In genomic region chr2:46952171-46952570, GRCh38 we compare ENCODE assay signal across 18 cellular contexts. TPM values are rescaled to one million over a fixed set of nuclear protein-coding genes. Genes with fewer than 3 reads are reported as not detected.
DNase-seq lines count a peak whose midpoint lies in the region; ATAC-seq and TF ChIP-seq lines count a peak whose summit lies in the region.
"Had no signal": no experiment of that assay in that cellular context is flagged by ENCODE, and none has a peak within 500 bp of the region (broad histone marks: within the 10 kb centered on the region; RNA-seq: fewer than 3 reads in every experiment).

No MANE protein-coding gene starts in this region.

- H3K27ac Mint-ChIP-seq in CD14-positive monocyte (peak overlapping the region in 5 of 7 donors; percentile 4 to 88 (median 72)), Calu3 (ENCODE audit: unreplicated experiment) (no peak overlapping the region)
- H3K27ac Mint-ChIP-seq in activated T-helper 17 cell treated with anti-CD3 and anti-CD28 coated beads, Interleukin-2, amount 50 U/mL, for 72 hours, result peak overlapping the region; percentile 60
- no peak overlapping the region for H3K27ac Mint-ChIP-seq in activated T-cell treated with anti-CD3 and anti-CD28 coated beads, Interleukin-2, amount 50 U/mL, for 24 hours
- H3K27ac Mint-ChIP-seq: CD4-positive, alpha-beta T cell had no signal

- H3K4me1 ChIP-seq in BLaER1, result peaks cover 66% of the 10 kb centered on the region
- peaks cover 5 to 10% of the 10 kb centered on the region in 2 experiments for H3K4me1 ChIP-seq in neutrophil (ENCODE audit: control insufficient read depth in 1 of 2, insufficient read depth in 1 of 2, low read depth in 1 of 2, low read length in 1 of 2)

- CTCF ChIA-PET in Calu3 (lab: Charles Lee), result no interaction called here

- no peaks in the 10 kb centered on the region for H3K9me3 ChIP-seq in BLaER1
- H3K9me3 ChIP-seq in neutrophil, result no peaks in the 10 kb centered on the region
- H3K9me3 ChIP-seq: Caco-2 had no signal

- no peak overlapping the region for H3K9ac ChIP-seq in BLaER1

- H3K27ac ChIP-seq in BLaER1 (peak overlapping the region; percentile 27; the same call in 1 of the 2 replicates), neutrophil (peak overlapping the region; percentile 45)

- no peak overlapping the region for H3K4me2 ChIP-seq in BLaER1

- H3K36me3 Mint-ChIP-seq in CD14-positive monocyte (peaks cover 73 to 94% of the 10 kb centered on the region in 2 donors), Calu3 (ENCODE audit: insufficient read depth, unreplicated experiment) (peaks cover 25% of the 10 kb centered on the region)
- peaks cover 77% of the 10 kb centered on the region for H3K36me3 Mint-ChIP-seq in activated T-helper 17 cell treated with anti-CD3 and anti-CD28 coated beads, Interleukin-2, amount 50 U/mL, for 72 hours (ENCODE audit: low read depth)
- peaks cover 88% of the 10 kb centered on the region for H3K36me3 Mint-ChIP-seq in activated T-cell treated with anti-CD3 and anti-CD28 coated beads, Interleukin-2, amount 50 U/mL, for 24 hours (ENCODE audit: low read depth)

- BruUV-seq in Calu3 (replicated peaks; lab: Mats Ljungman, UMichigan), result no TSS peak

- H3K36me3 ChIP-seq in BLaER1 (peaks cover 93% of the 10 kb centered on the region), neutrophil (peaks cover 13% of the 10 kb centered on the region)

- intact Hi-C loops in CD14-positive monocyte (cut with micrococcal nuclease) (no loop called here), Calu3 (cut with micrococcal nuclease; ENCODE audit: unreplicated experiment) (no loop called here)

- no peak for ATAC-seq in activated T-helper 17 cell treated with anti-CD3 and anti-CD28 coated beads, Interleukin-2, amount 50 U/mL, for 72 hours (replicated peaks)
- ATAC-seq: HCT116, K562 had no signal

- H3K9me3 Mint-ChIP-seq in CD14-positive monocyte, result peaks cover 0 to 2% (median 0%) of the 10 kb centered on the region in 7 donors
- H3K9me3 Mint-ChIP-seq in activated T-helper 17 cell treated with anti-CD3 and anti-CD28 coated beads, Interleukin-2, amount 50 U/mL, for 72 hours, result no peaks in the 10 kb centered on the region
- no peaks in the 10 kb centered on the region for H3K9me3 Mint-ChIP-seq in Calu3 (ENCODE audit: low read depth, unreplicated experiment)
- H3K9me3 Mint-ChIP-seq in activated T-cell treated with anti-CD3 and anti-CD28 coated beads, Interleukin-2, amount 50 U/mL, for 24 hours, result no peaks in the 10 kb centered on the region
- H3K9me3 Mint-ChIP-seq: CD4-positive, alpha-beta T cell; HFFc6 had no signal

- no peak for TF ChIP-seq CTCF in CD14-positive monocyte (IDR thresholded peaks at IDR 0.05)
- no peak for TF ChIP-seq CTCF in neutrophil (IDR thresholded peaks at IDR 0.05)
- TF ChIP-seq CTCF in Calu3 (IDR thresholded peaks at IDR 0.05; ENCODE audit: unreplicated experiment), result no peak

- H3K4me3 Mint-ChIP-seq in CD14-positive monocyte (no peak overlapping the region), Calu3 (ENCODE audit: low read depth, unreplicated experiment) (no peak overlapping the region)
- H3K4me3 Mint-ChIP-seq in activated T-helper 17 cell treated with anti-CD3 and anti-CD28 coated beads, Interleukin-2, amount 50 U/mL, for 72 hours, result no peak overlapping the region
- H3K4me3 Mint-ChIP-seq in activated T-cell treated with anti-CD3 and anti-CD28 coated beads, Interleukin-2, amount 50 U/mL, for 24 hours, result no peak overlapping the region
- H3K4me3 Mint-ChIP-seq: CD4-positive, alpha-beta T cell; HFFc6 had no signal

- H3K4me3 ChIP-seq in BLaER1 (no peak overlapping the region), neutrophil (ENCODE audit: low read depth in 1 of 2, low read length in 1 of 2) (no peak overlapping the region)
- H3K4me3 ChIP-seq: K562 had no signal

- no peaks in the 10 kb centered on the region for H3K27me3 ChIP-seq in BLaER1
- H3K27me3 ChIP-seq in neutrophil, result no peaks in the 10 kb centered on the region

- DNase-seq in CD14-positive monocyte (ENCODE audit: low spot score), result no peak
- no peak for DNase-seq in KG1 (lab: John Stamatoyannopoulos, UW)
- no peak for DNase-seq in Calu3
- DNase-seq in activated T-cell treated with anti-CD3 and anti-CD28 coated beads, Interleukin-2, amount 50 U/mL, for 24 hours, result no peak
- DNase-seq: ACHN; Caco-2; CD4-positive, alpha-beta T cell; DMS153; DMS79; GDM1; GOT3; H7; HFFc6 had no signal

- H4K20me1 ChIP-seq in BLaER1, result peaks cover 100% of the 10 kb centered on the region

- H3K27me3 Mint-ChIP-seq in CD14-positive monocyte (ENCODE audit: low read depth in 3 of 3), result no peaks in the 10 kb centered on the region
- H3K27me3 Mint-ChIP-seq in activated T-helper 17 cell treated with anti-CD3 and anti-CD28 coated beads, Interleukin-2, amount 50 U/mL, for 72 hours, result no peaks in the 10 kb centered on the region
- no peaks in the 10 kb centered on the region for H3K27me3 Mint-ChIP-seq in Calu3 (ENCODE audit: unreplicated experiment)
- H3K27me3 Mint-ChIP-seq in activated T-cell treated with anti-CD3 and anti-CD28 coated beads, Interleukin-2, amount 50 U/mL, for 24 hours, result no peaks in the 10 kb centered on the region
- H3K27me3 Mint-ChIP-seq: CD4-positive, alpha-beta T cell had no signal

- H3K4me1 Mint-ChIP-seq in CD14-positive monocyte, result peaks cover 51% of the 10 kb centered on the region
- peaks cover 14% of the 10 kb centered on the region for H3K4me1 Mint-ChIP-seq in activated T-helper 17 cell treated with anti-CD3 and anti-CD28 coated beads, Interleukin-2, amount 50 U/mL, for 72 hours
- peaks cover 23% of the 10 kb centered on the region for H3K4me1 Mint-ChIP-seq in Calu3 (ENCODE audit: low read depth, unreplicated experiment)
- H3K4me1 Mint-ChIP-seq in activated T-cell treated with anti-CD3 and anti-CD28 coated beads, Interleukin-2, amount 50 U/mL, for 24 hours (ENCODE audit: low read depth), result peaks cover 21% of the 10 kb centered on the region

RNA-seq across cellular contexts. Expression of gene TTC7A, which starts 11.1 kb away (rescaled TPM):
- polyA plus RNA-seq in CD14-positive monocyte, result 10 to 100 TPM; 43.2 to 52.5 TPM
- total RNA-seq in activated T-helper 17 cell treated with anti-CD3 and anti-CD28 coated beads, Interleukin-2, amount 50 U/mL, for 72 hours, result 10 to 100 TPM; 45.2 to 62.1 TPM
- total RNA-seq in Calu3 (2022), result 26.2 and 28.4 TPM in 2 replicates

RNA-seq across cellular contexts. Expression of gene MCFD2, which starts 36.6 kb away (rescaled TPM):
- polyA plus RNA-seq in CD14-positive monocyte, result 10 to 100 TPM; 33.6 to 38.5 TPM
- 10 to 100 TPM; 37.1 to 63.1 TPM for total RNA-seq in activated T-helper 17 cell treated with anti-CD3 and anti-CD28 coated beads, Interleukin-2, amount 50 U/mL, for 72 hours
- 99.8 and 108 TPM in 2 replicates for total RNA-seq in Calu3 (2022)

Comparison
In these comparisons a context has a peak if more than half of its experiments do, and no peak if none do; other contexts are left out.
1. H3K27ac Mint-ChIP-seq: peak in CD14-positive monocyte (5 of 7) and activated T-helper 17 cell treated with anti-CD3 and anti-CD28 coated beads, Interleukin-2, amount 50 U/mL, for 72 hours (single experiment); none in Calu3 (single experiment) and activated T-cell treated with anti-CD3 and anti-CD28 coated beads, Interleukin-2, amount 50 U/mL, for 24 hours (single experiment).